In the genomic region with DNA sequence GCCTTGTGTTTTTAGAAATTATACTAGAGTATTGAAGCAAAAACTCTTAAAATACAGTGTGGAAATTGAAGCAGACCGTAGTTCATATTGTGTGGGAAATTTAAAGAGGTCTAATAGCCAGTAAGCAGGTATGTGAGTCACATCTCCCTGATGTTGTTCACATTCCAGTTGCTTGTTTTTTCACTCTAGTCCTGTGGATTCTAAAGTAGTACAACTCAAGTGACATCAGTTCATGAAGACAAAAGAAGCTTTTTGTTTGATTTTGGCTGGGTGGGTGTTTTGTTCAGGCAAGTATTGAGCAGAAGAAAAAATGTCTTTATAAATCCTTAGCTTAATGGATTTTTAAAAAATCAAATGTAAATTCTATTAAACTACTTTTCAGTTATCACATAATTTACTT, we compare ENCODE assay signal across 15 cellular contexts.
"Had no signal": no experiment of that assay in that cellular context is flagged by ENCODE, and none has a peak within 500 bp of the region (broad histone marks: within the 10 kb centered on the region; RNA-seq: fewer than 3 reads in every experiment).

No MANE protein-coding gene starts in this region.

- H3K27ac ChIP-seq: adrenal gland, gastrocnemius medialis, testis, upper lobe of right lung had no signal

- H3K27me3 ChIP-seq: adrenal gland, gastrocnemius medialis, testis, upper lobe of right lung had no signal

- DNase-seq: activated CD4-positive, alpha-beta T cell treated with anti-CD3 and anti-CD28 coated beads, Interleukin-2, amount 50 U/mL, for 1 hour; activated CD4-positive, CD25-positive, alpha-beta regulatory T cell; activated naive CD4-positive, alpha-beta T cell treated with anti-CD3 and anti-CD28 coated beads, Interleukin-2, amount 10 ng/mL, durations not matched to agents 7 days and 5 days; activated T-cell treated with anti-CD3 and anti-CD28 coated beads for 4 hours; adrenal gland; gastrocnemius medialis; left colon; natural killer cell; stimulated activated CD4-positive, alpha-beta T cell treated with anti-CD3 and anti-CD28 coated beads, Interleukin-15, amount 100 ng/mL, for 24 hours; stimulated activated CD4-positive, alpha-beta T cell treated with anti-CD3 and anti-CD28 coated beads, Interleukin-4, amount 100 ng/mL, for 4 hours; stimulated activated naive CD8-positive, alpha-beta T cell treated with anti-CD3 and anti-CD28 coated beads, Interleukin-15, amount 100 ng/mL, for 72 hours; T-helper 17 cell; testis; upper lobe of right lung had no signal

- H3K4me1 ChIP-seq: adrenal gland, gastrocnemius medialis, testis, upper lobe of right lung had no signal

- H3K9me3 ChIP-seq: adrenal gland, gastrocnemius medialis, testis, upper lobe of right lung had no signal

- H3K36me3 ChIP-seq: adrenal gland, gastrocnemius medialis, upper lobe of right lung had no signal

- ATAC-seq: gastrocnemius medialis; left colon; natural killer cell; stimulated activated naive CD8-positive, alpha-beta T cell treated with anti-CD3 and anti-CD28 coated beads, Interleukin-15, amount 100 ng/mL, for 72 hours; T-helper 17 cell; upper lobe of right lung had no signal

- H3K4me3 ChIP-seq: adrenal gland, gastrocnemius medialis, lung, testis, upper lobe of right lung had no signal
